In genomic region chr12:107415066-107415465, GRCh38 we compare ENCODE assay signal across 1 cellular context.
TF ChIP-seq lines count a peak whose summit lies in the region.

No MANE protein-coding gene starts in this region.

TF ChIP-seq in A549, 52 proteins besides CTCF, POLR2A, EP300 and RAD21 (continued from another document):
- TF ChIP-seq MAZ (IDR thresholded peaks at IDR 0.05; ENCODE audit: borderline replicate concordance, low read depth, low read length) (no peak), FOSL2 (IDR thresholded peaks at IDR 0.05) (peak; percentile 35; the same call in 1 of the 2 replicates), FOSL2 (CRISPR knock-in tag; IDR thresholded peaks at IDR 0.05) (peak; percentile 66), ZFP36 (IDR thresholded peaks at IDR 0.05; ENCODE audit: borderline replicate concordance, partially characterized antibody) (no peak)
- TF ChIP-seq, protein P1, sequence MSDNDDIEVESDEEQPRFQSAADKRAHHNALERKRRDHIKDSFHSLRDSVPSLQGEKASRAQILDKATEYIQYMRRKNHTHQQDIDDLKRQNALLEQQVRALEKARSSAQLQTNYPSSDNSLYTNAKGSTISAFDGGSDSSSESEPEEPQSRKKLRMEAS (IDR thresholded peaks at IDR 0.05), result peak; percentile 41; the same call in 1 of the 2 replicates
TF ChIP-seq in A549: peak in this region for 4.
